ENCODE assay signal across 15 cellular contexts in genomic region chr2:113407446-113408099, GRCh38. TPM values are rescaled to one million over a fixed set of nuclear protein-coding genes. Genes with fewer than 3 reads are reported as not detected.
A peak's percentile ranks its signal among the peaks of the same experiment; 100 is the strongest.
DNase-seq lines count a peak whose midpoint lies in the region; ATAC-seq and TF ChIP-seq lines count a peak whose summit lies in the region.
"Had no signal": no experiment of that assay in that cellular context is flagged by ENCODE, and none has a peak within 500 bp of the region (broad histone marks: within the 10 kb centered on the region; RNA-seq: fewer than 3 reads in every experiment).

No MANE protein-coding gene starts in this region.

- no peaks in the 10 kb centered on the region for H3K36me3 ChIP-seq in OCI-LY1 (ENCODE audit: insufficient read depth, low read length)

- peak overlapping the region; percentile 49 to 95 (median 90) for H3K4me3 Mint-ChIP-seq in naive B cell
- H3K4me3 Mint-ChIP-seq: effector memory CD8-positive, alpha-beta T cell; stimulated activated naive CD8-positive, alpha-beta T cell treated with anti-CD3 and anti-CD28 coated beads, Interleukin-15, Interleukin-2, amounts not matched to agents 100 ng/mL and 50 ng/mL, for 24 hours had no signal

- H3K4me2 ChIP-seq in OCI-LY1 (ENCODE audit: low read length), result no peak overlapping the region
- H3K4me2 ChIP-seq: smooth muscle cell had no signal

- H3K9me2 ChIP-seq in OCI-LY1 (ENCODE audit: low read depth, low read length), result no peaks in the 10 kb centered on the region

- H3K27ac ChIP-seq in OCI-LY1 (ENCODE audit: low read depth, low read length, poor library complexity, severe bottlenecking), result no peak overlapping the region

- H3K4me1 ChIP-seq in OCI-LY1 (ENCODE audit: insufficient read depth, low read length, severe bottlenecking), result peaks cover 4% of the 10 kb centered on the region

- H3K9me3 ChIP-seq in OCI-LY1 (ENCODE audit: low read length), result no peaks in the 10 kb centered on the region

- H3K9ac ChIP-seq in OCI-LY1 (ENCODE audit: low read length), result no peak overlapping the region

- peak overlapping the region in 5 of 6 donors; percentile 36 to 92 (median 64) for H3K27ac Mint-ChIP-seq in naive B cell
- H3K27ac Mint-ChIP-seq: activated T-helper 2 cell treated with anti-CD3 and anti-CD28 coated beads, Interferon-gamma antibody, Interleukin-2, Interleukin-4, amounts not matched to agents 10 μg/mL and 5 μg/mL and 100 μg/mL, durations not matched to agents 14 hours and 24 hours and 36 hours; effector memory CD8-positive, alpha-beta T cell; stimulated activated naive CD8-positive, alpha-beta T cell treated with anti-CD3 and anti-CD28 coated beads, Interleukin-15, Interleukin-2, amounts not matched to agents 100 ng/mL and 50 ng/mL, for 24 hours had no signal

- no peaks in the 10 kb centered on the region; the same call in 1 of the 2 replicates for H3K27me3 ChIP-seq in OCI-LY1 (ENCODE audit: insufficient read depth, low read length)

- H3K4me3 ChIP-seq in GM12864 (ENCODE audit: low read depth, low read length) (no peak overlapping the region), OCI-LY1 (ENCODE audit: low read depth, low read length, poor library complexity, severe bottlenecking) (no peak overlapping the region), epithelial cell of esophagus (ENCODE audit: low read length) (no peak overlapping the region)
- H3K4me3 ChIP-seq: smooth muscle cell had no signal

- no peak overlapping the region for H2AFZ ChIP-seq in OCI-LY1 (ENCODE audit: low read length)

- H3K4me1 Mint-ChIP-seq in naive B cell, result peaks cover 44 to 59% (median 50%) of the 10 kb centered on the region in 3 donors

- H3K79me2 ChIP-seq in OCI-LY1 (ENCODE audit: insufficient read depth, low read length), result no peaks in the 10 kb centered on the region

- DNase-seq in GM12864 (ENCODE audit: low read depth) (no peak), epithelial cell of esophagus (ENCODE audit: low read depth) (peak; percentile 53), naive B cell (no peak), NCI-H748 treated with DMSO at 0.1 percent for 48 hours (lab: John Stamatoyannopoulos, UW) (no peak)
- DNase-seq: effector memory CD8-positive, alpha-beta T cell; left ventricle myocardium superior; NCI-H446 treated with DMSO at 0.1 percent for 48 hours; T1000 had no signal

- no peaks in the 10 kb centered on the region for H3K9me3 Mint-ChIP-seq in naive B cell
- H3K9me3 Mint-ChIP-seq: activated T-helper 2 cell treated with anti-CD3 and anti-CD28 coated beads, Interferon-gamma antibody, Interleukin-2, Interleukin-4, amounts not matched to agents 10 μg/mL and 5 μg/mL and 100 μg/mL, durations not matched to agents 14 hours and 24 hours and 36 hours; effector memory CD8-positive, alpha-beta T cell; stimulated activated naive CD8-positive, alpha-beta T cell treated with anti-CD3 and anti-CD28 coated beads, Interleukin-15, Interleukin-2, amounts not matched to agents 100 ng/mL and 50 ng/mL, for 24 hours had no signal

- H3K27me3 Mint-ChIP-seq in naive B cell, result no peaks in the 10 kb centered on the region

- peak; percentile 9 for TF ChIP-seq CTCF in GM12864 (IDR thresholded peaks at IDR 0.05; ENCODE audit: low read depth, low read length, missing control alignments)
- TF ChIP-seq CTCF in OCI-LY1 (IDR thresholded peaks at IDR 0.05; ENCODE audit: low read length), result peak; percentile 37; the same call in 1 of the 2 replicates
- TF ChIP-seq CTCF in epithelial cell of esophagus (IDR thresholded peaks at IDR 0.05; ENCODE audit: insufficient read depth, low read depth, low read length, missing control alignments), result peak; percentile 49

- H3F3A ChIP-seq in OCI-LY1 (ENCODE audit: insufficient read depth, low read length), result no peaks in the 10 kb centered on the region

- no peaks in the 10 kb centered on the region for H3K36me3 Mint-ChIP-seq in naive B cell

- no peak for ATAC-seq in naive B cell (ENCODE audit: low read depth in 2 of 2)
- ATAC-seq in HG03045 (IDR thresholded peaks at IDR 0.05; ENCODE audit: unreplicated experiment), result no peak
- no peak for ATAC-seq in HG03378 (IDR thresholded peaks at IDR 0.05; ENCODE audit: unreplicated experiment)
- no peak for ATAC-seq in GM21526 (IDR thresholded peaks at IDR 0.05; ENCODE audit: low FRiP score, unreplicated experiment)
- ATAC-seq: effector memory CD8-positive, alpha-beta T cell; left ventricle myocardium superior had no signal

- H4K20me1 ChIP-seq in OCI-LY1 (ENCODE audit: insufficient read depth, low read length), result no peaks in the 10 kb centered on the region

RNA-seq across cellular contexts. Expression of gene ZNG1B, which starts 29.9 kb away (rescaled TPM):
- polyA plus RNA-seq in naive B cell (ENCODE audit: low read depth in 6 of 6), result 10 to 100 TPM; 29.0 to 47.0 (median 34.0) TPM
